Comparison of ENCODE assay signal across 14 cellular contexts in the genomic region with DNA sequence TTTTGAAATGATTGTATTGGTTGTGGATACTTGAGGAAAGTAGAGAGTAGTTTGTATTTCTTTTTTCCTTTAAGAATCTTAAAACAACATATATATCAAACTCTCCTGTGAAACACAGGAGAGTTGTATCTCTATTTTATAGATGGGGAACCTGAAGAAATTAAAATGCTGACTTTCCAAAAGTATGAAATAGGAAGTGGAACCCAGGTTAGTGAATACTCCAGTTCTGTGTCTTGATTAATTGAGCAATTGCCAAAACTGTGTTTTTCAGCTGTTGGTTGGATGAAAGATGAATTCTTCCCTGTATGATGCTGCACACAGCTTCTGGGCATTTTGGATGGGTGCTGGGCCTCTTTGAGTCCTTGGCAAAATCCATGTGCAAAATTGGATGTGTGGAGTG.
"Had no signal": no experiment of that assay in that cellular context is flagged by ENCODE, and none has a peak within 500 bp of the region (broad histone marks: within the 10 kb centered on the region; RNA-seq: fewer than 3 reads in every experiment).

No MANE protein-coding gene starts in this region.

- H3K36me3 ChIP-seq: left ventricle myocardium inferior, tibial nerve, vagina had no signal

- H3K27me3 Mint-ChIP-seq: dendritic cell treated with granulocyte-macrophage colony-stimulating factor and Interleukin-4, amounts not matched to agents 40 ng/mL and 50 ng/mL, for 4 days; naive thymus-derived CD8-positive, alpha-beta T cell had no signal

- ATAC-seq: foreskin keratinocyte; mucosa of descending colon; naive thymus-derived CD8-positive, alpha-beta T cell had no signal

- H3K27me3 ChIP-seq: foreskin keratinocyte, tibial nerve, vagina had no signal

- H3K4me3 ChIP-seq: left ventricle myocardium inferior, mucosa of descending colon, tibial nerve, vagina had no signal

- DNase-seq: activated CD4-positive, alpha-beta T cell treated with anti-CD3 and anti-CD28 coated beads, Interleukin-2, amount 50 U/mL, for 1 hour; activated gamma-delta T cell; aorta; cerebellar nuclear complex; effector memory CD4-positive, alpha-beta T cell; foreskin keratinocyte; left ventricle myocardium inferior; mucosa of descending colon; naive thymus-derived CD8-positive, alpha-beta T cell; stimulated activated naive CD4-positive, alpha-beta T cell; substantia nigra had no signal

- H3K9me3 ChIP-seq: mucosa of descending colon, vagina had no signal

- H3K9me3 Mint-ChIP-seq: naive thymus-derived CD8-positive, alpha-beta T cell had no signal

- H3K4me3 Mint-ChIP-seq: dendritic cell treated with granulocyte-macrophage colony-stimulating factor and Interleukin-4, amounts not matched to agents 40 ng/mL and 50 ng/mL, for 4 days had no signal

- H3K27ac ChIP-seq: foreskin keratinocyte, left ventricle myocardium inferior, tibial nerve, vagina had no signal
